ENCODE assay signal across 13 cellular contexts in genomic region chr12:122842505-122843405, GRCh38. TPM values are rescaled to one million over a fixed set of nuclear protein-coding genes. Genes with fewer than 3 reads are reported as not detected.
DNase-seq lines count a peak whose midpoint lies in the region; ATAC-seq and TF ChIP-seq lines count a peak whose summit lies in the region.
"Had no signal": no experiment of that assay in that cellular context is flagged by ENCODE, and none has a peak within 500 bp of the region (broad histone marks: within the 10 kb centered on the region; RNA-seq: fewer than 3 reads in every experiment).

No MANE protein-coding gene starts in this region.

- in situ Hi-C loops in gastrocnemius medialis (cut with MboI; ENCODE audit: low sequenced_read_pairs in 4 of 4) = no loop called here

- H3K9me3 Mint-ChIP-seq in chondrocyte (ENCODE audit: low read depth) = no peaks in the 10 kb centered on the region
- H3K9me3 Mint-ChIP-seq: CD4-positive, CD25-positive, alpha-beta regulatory T cell had no signal

- intact Hi-C loops in gastrocnemius medialis (cut with DNase I; ENCODE audit: low total_unique reads) = no loop called here

- H3K4me3 ChIP-seq in H7 (ENCODE audit: insufficient read depth, low read depth, low read length) = no peak overlapping the region
- no peak overlapping the region for H3K4me3 ChIP-seq in hepatocyte
- H3K4me3 ChIP-seq in gastrocnemius medialis = no peak overlapping the region

- H3K36me3 ChIP-seq in H7 (replicated peaks; ENCODE audit: control insufficient read depth, insufficient read depth, low read length) (no peaks in the 10 kb centered on the region), hepatocyte (replicated peaks; ENCODE audit: insufficient read depth, low read depth) (no peaks in the 10 kb centered on the region), gastrocnemius medialis (no peaks in the 10 kb centered on the region)

- H3K36me3 Mint-ChIP-seq in chondrocyte (ENCODE audit: low read depth) = no peaks in the 10 kb centered on the region
- H3K36me3 Mint-ChIP-seq: CD4-positive, CD25-positive, alpha-beta regulatory T cell had no signal

- no peak for TF ChIP-seq POLR2A in gastrocnemius medialis (IDR thresholded peaks at IDR 0.05)

- ATAC-seq in gastrocnemius medialis (no peak), GM18870 (IDR thresholded peaks at IDR 0.05; ENCODE audit: unreplicated experiment) (no peak), GM19455 (IDR thresholded peaks at IDR 0.05; ENCODE audit: unreplicated experiment) (no peak), HG02973 (IDR thresholded peaks at IDR 0.05; ENCODE audit: unreplicated experiment) (no peak)

- no peaks in the 10 kb centered on the region for H3K9me2 ChIP-seq in hepatocyte (replicated peaks; ENCODE audit: insufficient read depth)

- H3K79me2 ChIP-seq in hepatocyte = peaks cover 83% of the 10 kb centered on the region

- H3K27me3 ChIP-seq in H7 (ENCODE audit: control insufficient read depth, insufficient read depth, low read length) (no peaks in the 10 kb centered on the region; the same call in 1 of the 2 replicates), hepatocyte (no peaks in the 10 kb centered on the region), gastrocnemius medialis (no peaks in the 10 kb centered on the region)

- H4K20me1 ChIP-seq in hepatocyte (ENCODE audit: insufficient read depth, poor library complexity, severe bottlenecking) = peaks cover 20% of the 10 kb centered on the region

- peaks cover 26% of the 10 kb centered on the region for H3K4me1 Mint-ChIP-seq in chondrocyte (ENCODE audit: low read depth)

- DNase-seq in H7 (peak; percentile 75), chondrocyte (ENCODE audit: low spot score) (peak; percentile 81), hepatocyte (ENCODE audit: low spot score) (peak; percentile 5), gastrocnemius medialis (no peak), NCI-H146 (lab: John Stamatoyannopoulos, UW) (no peak)
- DNase-seq: activated CD4-positive, alpha-beta T cell treated with anti-CD3 and anti-CD28 coated beads for 4 hours; CD4-positive, CD25-positive, alpha-beta regulatory T cell; left cardiac atrium; NCI-H82; stimulated activated naive CD4-positive, alpha-beta T cell had no signal

- no peaks in the 10 kb centered on the region for H3K27me3 Mint-ChIP-seq in chondrocyte (ENCODE audit: low read depth)
- H3K27me3 Mint-ChIP-seq: CD4-positive, CD25-positive, alpha-beta regulatory T cell had no signal

- H3K27ac Mint-ChIP-seq in chondrocyte (ENCODE audit: unreplicated experiment) = peak overlapping the region; percentile 67

- H3K27ac ChIP-seq in hepatocyte = no peak overlapping the region
- H3K27ac ChIP-seq in gastrocnemius medialis = peak overlapping the region; percentile 65 to 78 (median 73)

- H3K4me2 ChIP-seq in hepatocyte = peak overlapping the region; percentile 44

- WGBS in hepatocyte (ENCODE audit: low lambda C conversion rate, missing lambda C conversion rate) = 84% methylated on average over 22 of the region's 22 CpGs

- H3K4me1 ChIP-seq in hepatocyte (ENCODE audit: insufficient read depth) (peaks cover 12% of the 10 kb centered on the region), gastrocnemius medialis (peaks cover 17 to 30% of the 10 kb centered on the region in 2 donors)

- H3K9me3 ChIP-seq in hepatocyte (ENCODE audit: low read depth) (no peaks in the 10 kb centered on the region), gastrocnemius medialis (no peaks in the 10 kb centered on the region)

- no peak overlapping the region for H3K4me3 Mint-ChIP-seq in chondrocyte (ENCODE audit: unreplicated experiment)

- H2AFZ ChIP-seq in hepatocyte = no peak overlapping the region

- TF ChIP-seq CTCF in chondrocyte (IDR thresholded peaks at IDR 0.05) = no peak
- TF ChIP-seq CTCF in hepatocyte (IDR thresholded peaks at IDR 0.05; ENCODE audit: poor library complexity) = no peak
- no peak for TF ChIP-seq CTCF in gastrocnemius medialis (IDR thresholded peaks at IDR 0.05 in 4 of 5, conservative IDR thresholded peaks at IDR 0.05 in 1 of 5)

RNA-seq across cellular contexts. Expression of gene HIP1R, which starts 7.5 kb away (rescaled TPM):
- 33.6 and 35.6 TPM in 2 replicates for total RNA-seq in H7 (2014; rRNA removed; shearing (Covaris generic))
- total RNA-seq in chondrocyte (13.8 to 14.1 TPM (median 13.8 TPM) in 3 replicates), hepatocyte (36.0 and 44.3 TPM in 2 replicates), gastrocnemius medialis (10 to 100 TPM in 3 of 4 donors, 1 to 10 TPM in 1; 9.3 to 14.8 (median 14.5) TPM)
- 31.8 and 33.1 TPM in 2 replicates for polyA plus RNA-seq in hepatocyte

RNA-seq across cellular contexts. Expression of gene VPS37B, which starts 53.2 kb away (rescaled TPM):
- total RNA-seq in H7 (2014; rRNA removed; shearing (Covaris generic)) = 14.7 and 20.9 TPM in 2 replicates
- total RNA-seq in chondrocyte = 17.4 to 25.3 TPM (median 24.4 TPM) in 3 replicates
- total RNA-seq in hepatocyte = 23.5 and 24.7 TPM in 2 replicates
- polyA plus RNA-seq in hepatocyte = 29.0 and 35.3 TPM in 2 replicates
- 1 to 10 TPM; 4.8 to 8.2 (median 7.6) TPM for total RNA-seq in gastrocnemius medialis

Comparison
In these comparisons a context has a peak if more than half of its experiments do, and no peak if none do; other contexts are left out.
1. DNase-seq: peak in H7 (single experiment), chondrocyte (single experiment) and hepatocyte (single experiment); none in gastrocnemius medialis (0 of 2) and NCI-H146 (single experiment).